ENCODE assay signal across 11 cellular contexts in the genomic region with DNA sequence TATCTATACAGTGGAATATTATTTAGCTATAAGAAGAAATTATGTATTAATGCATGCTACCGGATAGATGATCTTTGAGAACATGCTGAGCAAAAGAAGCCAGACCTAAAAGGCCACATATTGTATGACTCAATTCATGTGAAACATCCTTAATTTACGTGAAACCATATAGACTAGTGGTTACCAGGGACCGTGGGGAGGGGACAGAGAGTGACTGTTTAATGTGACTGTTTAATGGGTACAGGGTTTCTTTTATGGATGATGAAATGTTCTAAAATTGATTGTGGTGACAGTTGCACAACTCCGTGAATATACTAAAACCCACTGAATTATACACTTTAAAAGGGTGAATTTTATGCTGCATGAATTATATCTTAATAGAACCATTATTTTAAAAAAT.
"Had no signal": no experiment of that assay in that cellular context is flagged by ENCODE, and none has a peak within 500 bp of the region (broad histone marks: within the 10 kb centered on the region; RNA-seq: fewer than 3 reads in every experiment).

No MANE protein-coding gene starts in this region.

- H3K4me3 ChIP-seq: ascending aorta, dorsolateral prefrontal cortex, neural progenitor cell, pancreas, tibial nerve had no signal

- H3K27me3 ChIP-seq: ascending aorta, dorsolateral prefrontal cortex, neural progenitor cell, pancreas, tibial nerve had no signal

- H3K36me3 ChIP-seq: ascending aorta, neural progenitor cell, pancreas, tibial nerve had no signal

- H3K36me3 Mint-ChIP-seq: WTC11 had no signal

- H3K9me3 Mint-ChIP-seq: activated CD4-positive, alpha-beta T cell treated with anti-CD3 and anti-CD28 coated beads, Interleukin-2, amount 10 ng/mL, durations not matched to agents 24 days and 14 days; T-helper 1 cell treated with Interleukin-12 subunit alpha and Interleukin-12 subunit beta and Interleukin-4 antibody, amounts not matched to agents 30 μg/mL and 1 μg/mL, for 36 hours had no signal

- DNase-seq: activated CD4-positive, alpha-beta T cell treated with anti-CD3 and anti-CD28 coated beads, Interleukin-2, amount 10 ng/mL, durations not matched to agents 24 days and 14 days; activated gamma-delta T cell; hippocampal formation; pancreas; stimulated activated CD4-positive, alpha-beta T cell treated with anti-CD3 and anti-CD28 coated beads, Interleukin-4, amount 100 ng/mL, for 24 hours had no signal

- ATAC-seq: pancreas, WTC11 had no signal

- H3K4me3 Mint-ChIP-seq: activated CD4-positive, alpha-beta T cell treated with anti-CD3 and anti-CD28 coated beads, Interleukin-2, amount 10 ng/mL, durations not matched to agents 24 days and 14 days; neural progenitor cell; T-helper 1 cell treated with Interleukin-12 subunit alpha and Interleukin-12 subunit beta and Interleukin-4 antibody, amounts not matched to agents 30 μg/mL and 1 μg/mL, for 36 hours; WTC11 had no signal

- H3K4me1 Mint-ChIP-seq: activated CD4-positive, alpha-beta T cell treated with anti-CD3 and anti-CD28 coated beads, Interleukin-2, amount 10 ng/mL, durations not matched to agents 24 days and 14 days; WTC11 had no signal

- H3K9me3 ChIP-seq: ascending aorta, pancreas had no signal

- H3K27ac ChIP-seq: ascending aorta, neural progenitor cell, pancreas, tibial nerve had no signal

- H3K4me2 ChIP-seq: neural progenitor cell had no signal

- H3K27ac Mint-ChIP-seq: activated CD4-positive, alpha-beta T cell treated with anti-CD3 and anti-CD28 coated beads, Interleukin-2, amount 10 ng/mL, durations not matched to agents 24 days and 14 days; neural progenitor cell; T-helper 1 cell treated with Interleukin-12 subunit alpha and Interleukin-12 subunit beta and Interleukin-4 antibody, amounts not matched to agents 30 μg/mL and 1 μg/mL, for 36 hours; WTC11 had no signal

- H3K4me1 ChIP-seq: ascending aorta, neural progenitor cell, pancreas, tibial nerve had no signal
